Comparison of ENCODE assay signal across 10 cellular contexts in the genomic region with DNA sequence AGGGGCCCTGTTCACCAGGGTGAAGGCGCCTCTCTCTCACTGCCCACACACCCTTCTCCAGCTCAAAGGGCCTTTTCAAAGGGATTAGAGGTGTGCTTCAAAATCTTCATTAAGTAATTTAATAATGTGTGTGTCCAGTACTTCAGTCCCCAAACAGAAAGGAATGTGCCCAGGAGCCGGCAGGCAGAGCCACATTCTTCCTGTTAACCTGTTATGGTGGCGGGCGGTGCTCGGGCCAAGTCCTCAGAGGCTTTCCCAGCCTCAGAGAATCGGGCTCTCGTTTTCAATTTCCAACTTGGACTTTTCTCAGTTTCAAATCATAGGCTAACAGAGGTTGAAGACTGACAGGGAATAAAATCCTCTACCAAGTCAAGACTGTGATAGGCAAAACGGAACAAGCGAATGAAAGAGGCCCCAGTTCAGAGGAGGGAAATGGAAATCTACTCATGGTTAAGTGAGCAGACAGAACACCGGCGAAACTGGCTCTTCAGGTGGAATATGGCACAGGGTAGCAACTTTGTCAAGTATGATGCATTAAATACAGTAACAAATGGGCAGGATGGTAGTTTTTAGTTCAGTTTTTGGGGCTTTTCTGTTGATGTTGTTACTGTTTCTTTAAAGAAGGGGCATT.
DNase-seq lines count a peak whose midpoint lies in the region; ATAC-seq and TF ChIP-seq lines count a peak whose summit lies in the region.
"Had no signal": no experiment of that assay in that cellular context is flagged by ENCODE, and none has a peak within 500 bp of the region (broad histone marks: within the 10 kb centered on the region; RNA-seq: fewer than 3 reads in every experiment).

No MANE protein-coding gene starts in this region.

- H3K27me3 Mint-ChIP-seq in Caco-2 (ENCODE audit: insufficient read depth, unreplicated experiment), result no peaks in the 10 kb centered on the region
- no peaks in the 10 kb centered on the region for H3K27me3 Mint-ChIP-seq in T-helper 17 cell

- no peak overlapping the region for H3K4me2 ChIP-seq in osteoblast (ENCODE audit: insufficient read depth, low read length)

- H3K27me3 ChIP-seq in Caco-2 (replicated peaks; ENCODE audit: control insufficient read depth, insufficient read depth, low read length), result no peaks in the 10 kb centered on the region
- H3K27me3 ChIP-seq in osteoblast (ENCODE audit: insufficient read depth, low read length), result no peaks in the 10 kb centered on the region
- H3K27me3 ChIP-seq: tibial nerve had no signal

- no peak for ATAC-seq in T-helper 17 cell
- ATAC-seq in esophagus mucosa, result peak; percentile 32
- ATAC-seq in GM21367 (IDR thresholded peaks at IDR 0.05; ENCODE audit: unreplicated experiment), result no peak
- no peak for ATAC-seq in HG03097 (IDR thresholded peaks at IDR 0.05; ENCODE audit: low FRiP score, unreplicated experiment)
- ATAC-seq in GM19328 (IDR thresholded peaks at IDR 0.05; ENCODE audit: unreplicated experiment), result no peak

- H3K4me3 Mint-ChIP-seq in Caco-2 (ENCODE audit: unreplicated experiment) (peak overlapping the region; percentile 36), T-helper 17 cell (peak overlapping the region; percentile 71)

- H3K27ac ChIP-seq in osteoblast (ENCODE audit: low read depth, low read length), result no peak overlapping the region

- H3K4me1 ChIP-seq in Caco-2, result peaks cover 20% of the 10 kb centered on the region
- H3K4me1 ChIP-seq in osteoblast (ENCODE audit: insufficient read depth, low read length), result no peaks in the 10 kb centered on the region

- DNase-seq in Caco-2 (peak; percentile 37 to 58), T-helper 17 cell (no peak), osteoblast (ENCODE audit: insufficient read length, low spot score, missing footprints) (peak; percentile 32), T1000 (lab: John Stamatoyannopoulos, UW) (no peak)
- DNase-seq: stimulated activated CD4-positive, alpha-beta T cell treated with anti-CD3 and anti-CD28 coated beads, Interleukin-1b, Interleukin-23, amount 100 ng/mL, for 48 hours had no signal

- no TSS peak for BruUV-seq in Caco-2 (replicated peaks; lab: Mats Ljungman, UMichigan)

- H3K79me2 ChIP-seq in osteoblast (ENCODE audit: insufficient read depth, low read length), result peaks cover 24% of the 10 kb centered on the region

- TF ChIP-seq CTCF in Caco-2 (IDR thresholded peaks at IDR 0.05; ENCODE audit: insufficient read depth in 1 of 2, low read depth in 1 of 2, low read length in 1 of 2, severe bottlenecking in 1 of 2, unreplicated experiment in 1 of 2), result no peak
- TF ChIP-seq CTCF in osteoblast (IDR thresholded peaks at IDR 0.05; ENCODE audit: extremely low read depth, low read depth, low read length), result no peak

- H3K27ac Mint-ChIP-seq in Caco-2 (ENCODE audit: unreplicated experiment) (peak overlapping the region; percentile 94), T-helper 17 cell (peak overlapping the region; percentile 94)

- H3K9me3 ChIP-seq in Caco-2 (no peaks in the 10 kb centered on the region), T-helper 17 cell (ENCODE audit: control insufficient read depth, low read length, poor library complexity, severe bottlenecking) (no peaks in the 10 kb centered on the region), osteoblast (ENCODE audit: low read depth, low read length) (no peaks in the 10 kb centered on the region)
- H3K9me3 ChIP-seq: tibial nerve had no signal

- POLR2A ChIA-PET in Caco-2 (lab: Charles Lee), result no interaction called here

- H3K36me3 Mint-ChIP-seq in Caco-2 (ENCODE audit: insufficient read depth, unreplicated experiment) (peaks cover 5% of the 10 kb centered on the region), T-helper 17 cell (ENCODE audit: low read depth) (peaks cover 2% of the 10 kb centered on the region)

- no peaks in the 10 kb centered on the region for H3K9me3 Mint-ChIP-seq in Caco-2 (ENCODE audit: unreplicated experiment)

- H3K4me1 Mint-ChIP-seq in Caco-2 (ENCODE audit: low read depth, unreplicated experiment) (peaks cover 33% of the 10 kb centered on the region), T-helper 17 cell (peaks cover 67% of the 10 kb centered on the region)

- H3K36me3 ChIP-seq in Caco-2 (ENCODE audit: control insufficient read depth, insufficient read depth, low read length), result no peaks in the 10 kb centered on the region
- H3K36me3 ChIP-seq in osteoblast (ENCODE audit: insufficient read depth, low read length), result no peaks in the 10 kb centered on the region

- peaks cover 4% of the 10 kb centered on the region for H4K20me1 ChIP-seq in osteoblast (ENCODE audit: insufficient read depth, low read length)

- no peak overlapping the region for H2AFZ ChIP-seq in osteoblast (ENCODE audit: low read length)

- H3K4me3 ChIP-seq in Caco-2 (ENCODE audit: low read depth, low read length) (no peak overlapping the region), osteoblast (ENCODE audit: insufficient read depth, low read length) (no peak overlapping the region)
- H3K4me3 ChIP-seq: tibial nerve had no signal

- intact Hi-C loops in Caco-2 (cut with micrococcal nuclease; ENCODE audit: unreplicated experiment), result no loop called here

- CTCF ChIA-PET in Caco-2 (lab: Charles Lee), result no interaction called here

Comparison
In these comparisons a context has a peak if more than half of its experiments do, and no peak if none do; other contexts are left out.
1. DNase-seq: peak in Caco-2 (2 of 2) and osteoblast (single experiment); none in T-helper 17 cell (0 of 3) and T1000 (single experiment).